27 cellular contexts compared by ENCODE assay signal in the genomic region with DNA sequence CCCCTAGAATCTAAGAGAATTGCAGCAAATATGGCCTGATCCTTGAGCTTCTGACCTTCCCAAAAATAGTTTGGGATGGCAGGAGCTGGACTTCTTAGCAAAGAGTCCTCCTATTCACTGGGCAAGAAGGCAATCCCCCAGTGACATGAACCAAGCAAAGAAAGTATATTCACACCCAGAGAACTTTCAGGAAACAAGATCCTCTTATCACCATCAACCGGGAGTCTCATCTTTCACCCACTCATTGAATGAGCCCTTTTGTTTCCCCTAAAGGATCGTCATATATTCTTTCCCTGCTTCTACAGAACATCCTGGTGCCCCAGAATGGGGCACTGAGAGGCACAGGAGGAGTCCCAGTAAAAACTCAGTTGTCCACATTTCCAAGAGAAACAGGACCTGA. TPM values are rescaled to one million over a fixed set of nuclear protein-coding genes. Genes with fewer than 3 reads are reported as not detected.
"Had no signal": no experiment of that assay in that cellular context is flagged by ENCODE, and none has a peak within 500 bp of the region (broad histone marks: within the 10 kb centered on the region; RNA-seq: fewer than 3 reads in every experiment).

No MANE protein-coding gene starts in this region.

- ATAC-seq: activated CD8-positive, alpha-beta memory T cell treated with anti-CD3 and anti-CD28 coated beads, Interleukin-2, amount 10 ng/mL, durations not matched to agents 7 days and 5 days; Right ventricle myocardium inferior had no signal

- DNase-seq: activated B cell treated with CpG ODN at 0.5 μM for 24 hours; activated CD4-positive, alpha-beta T cell treated with anti-CD3 and anti-CD28 coated beads for 1 hour; activated CD4-positive, alpha-beta T cell treated with anti-CD3 and anti-CD28 coated beads, Interleukin-2, amount 10 ng/mL, durations not matched to agents 24 days and 14 days; activated CD4-positive, alpha-beta T cell treated with anti-CD3 and anti-CD28 coated beads, Interleukin-2, amount 50 U/mL, for 48 hours; activated CD8-positive, alpha-beta memory T cell treated with anti-CD3 and anti-CD28 coated beads, Interleukin-2, amount 10 ng/mL, durations not matched to agents 7 days and 5 days; activated effector memory CD4-positive, alpha-beta T cell treated with anti-CD3 and anti-CD28 coated beads, Interleukin-2, amount 50 U/mL, for 16 hours; activated naive CD4-positive, alpha-beta T cell treated with anti-CD3 and anti-CD28 coated beads for 36 hours; activated naive CD8-positive, alpha-beta T cell treated with anti-CD3 and anti-CD28 coated beads for 36 hours; activated T-cell treated with anti-CD3 and anti-CD28 coated beads, Interleukin-2, amount 50 U/mL, for 24 hours; brain microvascular endothelial cell; cerebellar nuclear complex; IMR-90; KG1; NCI-H1092; NCI-H1930; NCI-H2171; NCI-H2227 treated with DMSO at 0.1 percent for 48 hours; NCI-H446 treated with DMSO at 0.1 percent for 48 hours; NCI-H526 treated with DMSO at 0.1 percent for 48 hours; NCI-H82; SK-N-SH; T-helper 1 cell had no signal

- H3K9me3 ChIP-seq: SK-N-SH had no signal

- H3K36me3 ChIP-seq: brain microvascular endothelial cell had no signal

- H3K27ac ChIP-seq: brain microvascular endothelial cell had no signal

RNA-seq across cellular contexts. Expression of gene SPTB, which starts 19.7 kb away (rescaled TPM):
- total RNA-seq: activated CD4-positive, alpha-beta T cell treated with anti-CD3 and anti-CD28 coated beads, Interleukin-2, amount 10 ng/mL, durations not matched to agents 24 days and 14 days; activated CD8-positive, alpha-beta memory T cell treated with anti-CD3 and anti-CD28 coated beads, Interleukin-2, amount 10 ng/mL, durations not matched to agents 7 days and 5 days; activated T-helper 1 cell treated with anti-CD3 and anti-CD28 coated beads, Interleukin-12 subunit alpha, Interleukin-12 subunit beta, Interleukin-2, Interleukin-4 antibody, amounts not matched to agents 30 ng/mL and 10 ng/mL and 1 ng/mL, durations not matched to agents 14 hours and 24 hours and 36 hours; LHCN-M2; OCI-LY7; T-helper 2 cell treated with Interferon-gamma antibody and Interleukin-4, amounts not matched to agents 100 ng/mL and 5 ng/mL, for 36 hours had no signal
